ENCODE assay signal across 9 cellular contexts in genomic region chr20:64119681-64120341, GRCh38. TPM values are rescaled to one million over a fixed set of nuclear protein-coding genes. Genes with fewer than 3 reads are reported as not detected.
DNase-seq lines count a peak whose midpoint lies in the region; ATAC-seq and TF ChIP-seq lines count a peak whose summit lies in the region.
"Had no signal": no experiment of that assay in that cellular context is flagged by ENCODE, and none has a peak within 500 bp of the region (broad histone marks: within the 10 kb centered on the region; RNA-seq: fewer than 3 reads in every experiment).

No MANE protein-coding gene starts in this region.

- H3K36me3 ChIP-seq in Loucy (ENCODE audit: insufficient read depth, low read length), result no peaks in the 10 kb centered on the region

- H3K27ac Mint-ChIP-seq in CD4-positive, alpha-beta T cell, result peak overlapping the region; percentile 59
- H3K27ac Mint-ChIP-seq in natural killer cell treated with Interleukin-12 subunit alpha and Interleukin-12 subunit beta and Interleukin-15 and Interleukin-18, amount 100 ng/mL, for 72 hours, result peak overlapping the region in 1 of 2 donors; percentile 59

- TF ChIP-seq CTCF in CD4-positive, alpha-beta T cell (IDR thresholded peaks at IDR 0.05), result no peak
- TF ChIP-seq CTCF in Loucy (conservative IDR thresholded peaks at IDR 0.05; ENCODE audit: low read length), result no peak

- H3K9me3 ChIP-seq in CD4-positive, alpha-beta T cell (ENCODE audit: control insufficient read depth, low read length), result no peaks in the 10 kb centered on the region
- H3K9me3 ChIP-seq in Loucy (ENCODE audit: insufficient read depth, low read depth, low read length), result no peaks in the 10 kb centered on the region

- H3K36me3 Mint-ChIP-seq in CD4-positive, alpha-beta T cell (ENCODE audit: low read depth), result no peaks in the 10 kb centered on the region
- no peaks in the 10 kb centered on the region for H3K36me3 Mint-ChIP-seq in natural killer cell treated with Interleukin-12 subunit alpha and Interleukin-12 subunit beta and Interleukin-15 and Interleukin-18, amount 100 ng/mL, for 72 hours

- peak overlapping the region; percentile 71 for H3K4me2 ChIP-seq in Loucy (ENCODE audit: low read depth, low read length, poor library complexity, severe bottlenecking)

- POLR2A ChIA-PET in CD4-positive, alpha-beta T cell (lab: Charles Lee), result interaction anchor here (0.9 to 1.9 kb wide), 6 partner anchors 36 to 255 kb away, joined by 3 to 13 read pairs (median 6); partner anchors contain the start of genes OPRL1, RGS19 and TPD52L2

- H2AFZ ChIP-seq in Loucy (ENCODE audit: low read length), result peak overlapping the region; percentile 61; the same call in 1 of the 2 replicates

- peak overlapping the region; percentile 60 for H3K4me3 Mint-ChIP-seq in CD4-positive, alpha-beta T cell
- peak overlapping the region; percentile 42 for H3K4me3 Mint-ChIP-seq in natural killer cell treated with Interleukin-12 subunit alpha and Interleukin-12 subunit beta and Interleukin-15 and Interleukin-18, amount 100 ng/mL, for 72 hours

- H3K27ac ChIP-seq in CD4-positive, alpha-beta T cell (ENCODE audit: low read depth, low read length), result no peak overlapping the region

- no peaks in the 10 kb centered on the region for H4K20me1 ChIP-seq in Loucy (ENCODE audit: insufficient read depth, low read length, poor library complexity, severe bottlenecking)

- CTCF ChIA-PET in CD4-positive, alpha-beta T cell (lab: Charles Lee), result interaction anchor here (0.7 to 4.0 kb wide), 5 partner anchors 20 to 144 kb away, joined by 3 to 25 read pairs (median 14); partner anchors contain the start of genes LKAAEAR1, PRPF6 and SAMD10

- H3K4me3 ChIP-seq in Loucy (ENCODE audit: low read length, poor library complexity, severe bottlenecking), result peak overlapping the region; percentile 21

- H3K27me3 Mint-ChIP-seq in CD4-positive, alpha-beta T cell, result peaks cover 12% of the 10 kb centered on the region
- H3K27me3 Mint-ChIP-seq in natural killer cell treated with Interleukin-12 subunit alpha and Interleukin-12 subunit beta and Interleukin-15 and Interleukin-18, amount 100 ng/mL, for 72 hours, result peaks cover 0 to 7% of the 10 kb centered on the region in 2 donors

- H3K9me3 Mint-ChIP-seq in CD4-positive, alpha-beta T cell, result no peaks in the 10 kb centered on the region
- H3K9me3 Mint-ChIP-seq in natural killer cell treated with Interleukin-12 subunit alpha and Interleukin-12 subunit beta and Interleukin-15 and Interleukin-18, amount 100 ng/mL, for 72 hours, result no peaks in the 10 kb centered on the region

- no peak for DNase-seq in CD4-positive, alpha-beta T cell
- DNase-seq in central memory CD4-positive, alpha-beta T cell, result peak; percentile 12
- DNase-seq in natural killer cell treated with Interleukin-12 subunit alpha and Interleukin-12 subunit beta and Interleukin-15 and Interleukin-18, amount 100 ng/mL, for 72 hours (ENCODE audit: low spot score), result peak; percentile 44
- no peak for DNase-seq in D341Med (ENCODE audit: low spot score)

- no peaks in the 10 kb centered on the region for H3K79me2 ChIP-seq in Loucy (ENCODE audit: insufficient read depth, low read length)

- intact Hi-C loops in CD4-positive, alpha-beta T cell (cut with DNase I, micrococcal nuclease), result loop anchor here (1.0 to 10.0 kb wide), 9 partner anchors 18 to 623 kb away; partner anchors contain the start of genes PRPF6 (in 2 of the 2), EEF1A2 (in 1 of the 2) and PTK6 (in 1 of the 2)

- H3K4me1 ChIP-seq in Loucy (ENCODE audit: insufficient read depth, low read length, poor library complexity, severe bottlenecking), result peaks cover 9% of the 10 kb centered on the region

- H3K4me1 Mint-ChIP-seq in CD4-positive, alpha-beta T cell (ENCODE audit: low read depth), result peaks cover 9% of the 10 kb centered on the region
- H3K4me1 Mint-ChIP-seq in natural killer cell treated with Interleukin-12 subunit alpha and Interleukin-12 subunit beta and Interleukin-15 and Interleukin-18, amount 100 ng/mL, for 72 hours (ENCODE audit: low read depth in 2 of 2), result peaks cover 4 to 7% of the 10 kb centered on the region in 2 donors

- no peaks in the 10 kb centered on the region for H3K9me2 ChIP-seq in Loucy (replicated peaks; ENCODE audit: low read depth, low read length)

- peak overlapping the region; percentile 42 for H3K9ac ChIP-seq in Loucy (ENCODE audit: low read depth, low read length, poor library complexity, severe bottlenecking)

- H3F3A ChIP-seq in Loucy (ENCODE audit: low read depth), result no peaks in the 10 kb centered on the region

- ATAC-seq in CD4-positive, alpha-beta T cell (ENCODE audit: poor library complexity), result no peak
- ATAC-seq in natural killer cell treated with Interleukin-12 subunit alpha and Interleukin-12 subunit beta and Interleukin-15 and Interleukin-18, amount 100 ng/mL, for 72 hours, result peak in 1 of 2 donors; percentile 22
- ATAC-seq in HG02885 (IDR thresholded peaks at IDR 0.05; ENCODE audit: poor library complexity, unreplicated experiment) (no peak), HG03025 (IDR thresholded peaks at IDR 0.05; ENCODE audit: low FRiP score, unreplicated experiment) (no peak), GM21423 (IDR thresholded peaks at IDR 0.05; ENCODE audit: unreplicated experiment) (no peak)

- H3K27me3 ChIP-seq in CD4-positive, alpha-beta T cell (ENCODE audit: control insufficient read depth, insufficient read depth, low read length), result peaks cover 7% of the 10 kb centered on the region
- no peaks in the 10 kb centered on the region for H3K27me3 ChIP-seq in Loucy (ENCODE audit: insufficient read depth, low read length, poor library complexity, severe bottlenecking)

RNA-seq across cellular contexts. Expression of gene NPBWR2, which starts 12.4 kb away (rescaled TPM):
- under 1 TPM; 0.38 to 0.47 TPM for total RNA-seq in CD4-positive, alpha-beta T cell
- not detected for total RNA-seq in natural killer cell treated with Interleukin-12 subunit alpha and Interleukin-12 subunit beta and Interleukin-15 and Interleukin-18, amount 100 ng/mL, for 72 hours
- total RNA-seq: Daoy had no signal

RNA-seq across cellular contexts. Expression of gene LKAAEAR1, which starts 35.6 kb away (rescaled TPM):
- total RNA-seq in CD4-positive, alpha-beta T cell, result under 1 TPM; 0.30 to 0.39 TPM
- total RNA-seq in natural killer cell treated with Interleukin-12 subunit alpha and Interleukin-12 subunit beta and Interleukin-15 and Interleukin-18, amount 100 ng/mL, for 72 hours, result not detected
- total RNA-seq: Daoy had no signal

RNA-seq across cellular contexts. Expression of gene OPRL1, which starts 39.9 kb away (rescaled TPM):
- 1 to 10 TPM; 1.0 to 1.2 TPM for total RNA-seq in CD4-positive, alpha-beta T cell
- total RNA-seq in natural killer cell treated with Interleukin-12 subunit alpha and Interleukin-12 subunit beta and Interleukin-15 and Interleukin-18, amount 100 ng/mL, for 72 hours, result under 1 TPM; 0.12 to 0.20 TPM

RNA-seq across cellular contexts. Expression of gene RGS19, which starts 40.5 kb away (rescaled TPM):
- 10 to 100 TPM in 1 of 2 experiments, 1 to 10 TPM in 1; 9.7 to 14.8 TPM for total RNA-seq in CD4-positive, alpha-beta T cell
- 10 to 100 TPM; 27.1 to 33.4 TPM for total RNA-seq in natural killer cell treated with Interleukin-12 subunit alpha and Interleukin-12 subunit beta and Interleukin-15 and Interleukin-18, amount 100 ng/mL, for 72 hours

RNA-seq across cellular contexts. Expression of gene MYT1, which starts 44.4 kb away (rescaled TPM):
- total RNA-seq in CD4-positive, alpha-beta T cell, result 1 to 10 TPM in 1 of 2 experiments, not detected in 1; 1.0 TPM
- total RNA-seq in natural killer cell treated with Interleukin-12 subunit alpha and Interleukin-12 subunit beta and Interleukin-15 and Interleukin-18, amount 100 ng/mL, for 72 hours, result not detected
- total RNA-seq: Daoy had no signal

Comparison
In these comparisons a context has a peak if more than half of its experiments do, and no peak if none do; other contexts are left out.
1. DNase-seq: peak in central memory CD4-positive, alpha-beta T cell (single experiment) and natural killer cell treated with Interleukin-12 subunit alpha and Interleukin-12 subunit beta and Interleukin-15 and Interleukin-18, amount 100 ng/mL, for 72 hours (single experiment); none in CD4-positive, alpha-beta T cell (0 of 10) and D341Med (single experiment).